ENCODE assay signal across 20 cellular contexts in the genomic region with DNA sequence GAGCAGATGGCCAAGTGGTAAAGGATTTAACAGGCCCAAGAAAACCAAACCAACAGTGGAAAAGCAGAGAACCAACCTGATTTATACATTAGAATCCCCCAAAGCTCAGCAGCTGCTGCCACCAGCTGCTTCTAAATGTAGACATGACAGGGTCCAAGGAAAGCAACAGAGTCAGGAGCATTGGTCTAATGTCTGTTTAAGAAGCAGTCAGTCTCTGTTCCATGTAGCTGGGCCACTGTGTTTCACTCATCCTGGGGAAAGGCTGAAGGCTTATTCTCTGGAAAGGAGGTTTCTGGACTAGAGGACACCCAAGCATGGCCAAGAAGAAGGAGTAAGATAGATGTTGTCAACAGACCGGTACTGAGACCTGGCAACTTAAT.
"Had no signal": no experiment of that assay in that cellular context is flagged by ENCODE, and none has a peak within 500 bp of the region (broad histone marks: within the 10 kb centered on the region; RNA-seq: fewer than 3 reads in every experiment).

No MANE protein-coding gene starts in this region.

- H3K36me3 ChIP-seq: breast epithelium, ovary, sigmoid colon, spleen, upper lobe of right lung had no signal

- H3K9me3 ChIP-seq: breast epithelium, ovary, sigmoid colon, spleen, upper lobe of right lung had no signal

- DNase-seq: activated CD4-positive, alpha-beta memory T cell treated with anti-CD3 and anti-CD28 coated beads, Interleukin-2, amount 10 ng/mL, durations not matched to agents 7 days and 5 days; activated CD4-positive, alpha-beta T cell treated with anti-CD3 and anti-CD28 coated beads for 48 hours; activated CD4-positive, CD25-positive, alpha-beta regulatory T cell; activated naive CD4-positive, alpha-beta T cell treated with anti-CD3 and anti-CD28 coated beads, Interleukin-2, amount 10 ng/mL, durations not matched to agents 7 days and 5 days; activated naive CD8-positive, alpha-beta T cell treated with anti-CD3 and anti-CD28 coated beads, Interleukin-2, amount 50 U/mL, for 24 hours; activated T-cell treated with anti-CD3 and anti-CD28 coated beads, Interleukin-2, amount 50 U/mL, for 24 hours; aorta; cerebellar nuclear complex; effector CD4-positive, alpha-beta T cell; left ventricle myocardium superior; naive B cell; ovary; sigmoid colon; spleen; stimulated activated CD8-positive, alpha-beta memory T cell treated with anti-CD3 and anti-CD28 coated beads, Interleukin-4, amount 100 ng/mL, for 48 hours; stimulated activated naive CD4-positive, alpha-beta T cell; T-helper 9 cell; upper lobe of right lung had no signal

- H3K4me3 ChIP-seq: breast epithelium, ovary, sigmoid colon, spleen, upper lobe of right lung had no signal

- ATAC-seq: activated naive CD8-positive, alpha-beta T cell treated with anti-CD3 and anti-CD28 coated beads, Interleukin-2, amount 50 U/mL, for 24 hours; esophagus mucosa; left ventricle myocardium superior; upper lobe of right lung had no signal

- H3K4me1 ChIP-seq: breast epithelium, sigmoid colon, spleen, upper lobe of right lung had no signal

- H3K27me3 ChIP-seq: breast epithelium, ovary, sigmoid colon, spleen, upper lobe of right lung had no signal

- H3K27ac ChIP-seq: breast epithelium, ovary, sigmoid colon, spleen, upper lobe of right lung had no signal
